10 cellular contexts compared by ENCODE assay signal in genomic region chr9:89961616-89962341, GRCh38.
DNase-seq lines count a peak whose midpoint lies in the region; ATAC-seq and TF ChIP-seq lines count a peak whose summit lies in the region.
"Had no signal": no experiment of that assay in that cellular context is flagged by ENCODE, and none has a peak within 500 bp of the region (broad histone marks: within the 10 kb centered on the region; RNA-seq: fewer than 3 reads in every experiment).

No MANE protein-coding gene starts in this region.

- intact Hi-C loops in activated B cell treated with CpG ODN at 0.5 μM for 24 hours (cut with micrococcal nuclease): no loop called here

- no peaks in the 10 kb centered on the region for H3K9me3 Mint-ChIP-seq in activated B cell treated with CpG ODN at 0.5 μM for 24 hours
- H3K9me3 Mint-ChIP-seq: activated T-helper 2 cell treated with anti-CD3 and anti-CD28 coated beads, Interferon-gamma antibody, Interleukin-2, Interleukin-4, amounts not matched to agents 10 μg/mL and 5 μg/mL and 100 μg/mL, durations not matched to agents 14 hours and 24 hours and 36 hours had no signal

- H3K4me1 Mint-ChIP-seq in activated B cell treated with CpG ODN at 0.5 μM for 24 hours: peaks cover 9% of the 10 kb centered on the region

- no peaks in the 10 kb centered on the region for H3K36me3 Mint-ChIP-seq in activated B cell treated with CpG ODN at 0.5 μM for 24 hours (ENCODE audit: low read depth)

- H3K27me3 Mint-ChIP-seq in activated B cell treated with CpG ODN at 0.5 μM for 24 hours: no peaks in the 10 kb centered on the region

- ATAC-seq in activated B cell treated with CpG ODN at 0.5 μM for 24 hours (ENCODE audit: low read depth) (no peak), HG02678 (IDR thresholded peaks at IDR 0.05; ENCODE audit: unreplicated experiment) (no peak), HG02642 (IDR thresholded peaks at IDR 0.05; ENCODE audit: poor library complexity, unreplicated experiment) (no peak), GM21717 (IDR thresholded peaks at IDR 0.05; ENCODE audit: unreplicated experiment) (no peak)
- peak; percentile 66 for ATAC-seq in stimulated activated naive CD8-positive, alpha-beta T cell treated with anti-CD3 and anti-CD28 coated beads, Interleukin-15, Interleukin-2, amounts not matched to agents 100 U/mL and 50 U/mL, for 24 hours

- POLR2A ChIA-PET in activated B cell treated with CpG ODN at 0.5 μM for 24 hours (lab: Charles Lee): no interaction called here

- no peak overlapping the region for H3K4me3 Mint-ChIP-seq in activated B cell treated with CpG ODN at 0.5 μM for 24 hours

- H3K27ac Mint-ChIP-seq in activated B cell treated with CpG ODN at 0.5 μM for 24 hours: peak overlapping the region; percentile 1
- H3K27ac Mint-ChIP-seq: activated T-helper 2 cell treated with anti-CD3 and anti-CD28 coated beads, Interferon-gamma antibody, Interleukin-2, Interleukin-4, amounts not matched to agents 10 μg/mL and 5 μg/mL and 100 μg/mL, durations not matched to agents 14 hours and 24 hours and 36 hours had no signal

- DNase-seq in DMS 273 (lab: John Stamatoyannopoulos, UW; ENCODE audit: unreplicated experiment) (peak; percentile 4), DMS 273 treated with DMSO at 0.1 percent for 48 hours (lab: John Stamatoyannopoulos, UW) (no peak), activated B cell treated with CpG ODN at 0.5 μM for 24 hours (no peak), hepatic stellate cell (ENCODE audit: low spot score) (peak; percentile 37)
- no peak for DNase-seq in stimulated activated naive CD8-positive, alpha-beta T cell treated with anti-CD3 and anti-CD28 coated beads, Interleukin-15, Interleukin-2, amounts not matched to agents 100 U/mL and 50 U/mL, for 24 hours
- DNase-seq: NCI-H524 had no signal

- CTCF ChIA-PET in activated B cell treated with CpG ODN at 0.5 μM for 24 hours (lab: Charles Lee): interaction anchor here (1.1 kb wide), 1 partner anchor 358 kb away, joined by 3 read pairs; no protein-coding TSS in a partner anchor

- no peak for TF ChIP-seq CTCF in activated B cell treated with CpG ODN at 0.5 μM for 24 hours (IDR thresholded peaks at IDR 0.05)

Comparison
In these comparisons a context has a peak if more than half of its experiments do, and no peak if none do; other contexts are left out.
1. DNase-seq: peak in DMS 273 (single experiment) and hepatic stellate cell (single experiment); none in DMS 273 treated with DMSO at 0.1 percent for 48 hours (single experiment), activated B cell treated with CpG ODN at 0.5 μM for 24 hours (single experiment) and stimulated activated naive CD8-positive, alpha-beta T cell treated with anti-CD3 and anti-CD28 coated beads, Interleukin-15, Interleukin-2, amounts not matched to agents 100 U/mL and 50 U/mL, for 24 hours (single experiment).